24 cellular contexts compared by ENCODE assay signal in the genomic region with DNA sequence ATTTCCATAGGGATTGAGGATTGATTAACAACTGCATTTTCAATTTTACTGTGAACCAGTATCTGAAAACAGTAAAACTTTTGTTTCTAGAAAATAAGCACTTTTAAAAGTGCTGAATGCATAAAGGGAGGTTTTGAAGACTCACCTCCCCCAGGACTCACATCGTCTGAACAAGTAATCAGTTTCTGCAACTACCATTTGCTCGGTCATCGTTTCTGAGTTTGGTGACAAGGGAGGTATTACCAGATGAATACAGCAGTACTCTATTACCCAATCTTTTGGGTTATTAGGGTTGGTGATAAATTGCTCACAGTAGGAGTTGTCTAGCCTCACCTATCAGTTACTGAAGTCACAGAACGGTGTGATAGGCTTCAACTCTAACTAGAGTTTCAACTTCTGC.
"Had no signal": no experiment of that assay in that cellular context is flagged by ENCODE, and none has a peak within 500 bp of the region (broad histone marks: within the 10 kb centered on the region; RNA-seq: fewer than 3 reads in every experiment).

No MANE protein-coding gene starts in this region.

- H3K4me3 Mint-ChIP-seq: naive thymus-derived CD8-positive, alpha-beta T cell; nephron progenitor cell had no signal

- FAIRE-seq: endometrium had no signal

- ATAC-seq: left lung; naive thymus-derived CD8-positive, alpha-beta T cell; right cardiac atrium had no signal

- H3K36me3 ChIP-seq: colonic mucosa, esophagus squamous epithelium, left lung, prostate gland, stomach, thyroid gland, vagina had no signal

- H3K9me3 ChIP-seq: colonic mucosa, esophagus squamous epithelium, left lung, prostate gland, stomach, thyroid gland, vagina had no signal

- H3K27ac Mint-ChIP-seq: naive thymus-derived CD8-positive, alpha-beta T cell; nephron progenitor cell had no signal

- H3K4me3 ChIP-seq: colonic mucosa, esophagus squamous epithelium, left lung, prostate gland, smooth muscle cell, stomach, thyroid gland, vagina had no signal

- H3K27ac ChIP-seq: colonic mucosa, esophagus squamous epithelium, left lung, prostate gland, stomach, thyroid gland, vagina had no signal

- H3K4me1 Mint-ChIP-seq: naive thymus-derived CD8-positive, alpha-beta T cell had no signal

- H3K27me3 ChIP-seq: colonic mucosa, esophagus squamous epithelium, stomach, thyroid gland, vagina had no signal

- H3K4me1 ChIP-seq: colonic mucosa, esophagus squamous epithelium, prostate gland, thyroid gland, vagina had no signal

- H3K4me2 ChIP-seq: smooth muscle cell had no signal

- DNase-seq: colonic mucosa; dermis blood vessel endothelial cell; effector memory CD4-positive, alpha-beta T cell; erythroblast; esophagus squamous epithelium; foreskin melanocyte; left cardiac atrium; left lung; naive thymus-derived CD8-positive, alpha-beta T cell; nephron progenitor cell; nucleus accumbens; right cardiac atrium; stimulated activated CD4-positive, alpha-beta T cell treated with anti-CD3 and anti-CD28 coated beads, Interleukin-12 subunit alpha, Interleukin-12 subunit beta, amount 100 ng/mL, for 4 hours; stimulated activated CD4-positive, alpha-beta T cell treated with anti-CD3 and anti-CD28 coated beads, Interleukin-1b, Interleukin-23, amount 100 ng/mL, for 48 hours; stimulated activated CD4-positive, alpha-beta T cell treated with anti-CD3 and anti-CD28 coated beads, Interleukin-4, amount 100 ng/mL, for 1 hour; stimulated activated CD8-positive, alpha-beta memory T cell treated with anti-CD3 and anti-CD28 coated beads, Interleukin-4, amount 100 ng/mL, for 48 hours; stimulated activated naive CD4-positive, alpha-beta T cell treated with Interleukin-2 at 50 U/mL for 16 hours; stomach; thyroid gland; trophoblast cell had no signal
